In the genomic region with DNA sequence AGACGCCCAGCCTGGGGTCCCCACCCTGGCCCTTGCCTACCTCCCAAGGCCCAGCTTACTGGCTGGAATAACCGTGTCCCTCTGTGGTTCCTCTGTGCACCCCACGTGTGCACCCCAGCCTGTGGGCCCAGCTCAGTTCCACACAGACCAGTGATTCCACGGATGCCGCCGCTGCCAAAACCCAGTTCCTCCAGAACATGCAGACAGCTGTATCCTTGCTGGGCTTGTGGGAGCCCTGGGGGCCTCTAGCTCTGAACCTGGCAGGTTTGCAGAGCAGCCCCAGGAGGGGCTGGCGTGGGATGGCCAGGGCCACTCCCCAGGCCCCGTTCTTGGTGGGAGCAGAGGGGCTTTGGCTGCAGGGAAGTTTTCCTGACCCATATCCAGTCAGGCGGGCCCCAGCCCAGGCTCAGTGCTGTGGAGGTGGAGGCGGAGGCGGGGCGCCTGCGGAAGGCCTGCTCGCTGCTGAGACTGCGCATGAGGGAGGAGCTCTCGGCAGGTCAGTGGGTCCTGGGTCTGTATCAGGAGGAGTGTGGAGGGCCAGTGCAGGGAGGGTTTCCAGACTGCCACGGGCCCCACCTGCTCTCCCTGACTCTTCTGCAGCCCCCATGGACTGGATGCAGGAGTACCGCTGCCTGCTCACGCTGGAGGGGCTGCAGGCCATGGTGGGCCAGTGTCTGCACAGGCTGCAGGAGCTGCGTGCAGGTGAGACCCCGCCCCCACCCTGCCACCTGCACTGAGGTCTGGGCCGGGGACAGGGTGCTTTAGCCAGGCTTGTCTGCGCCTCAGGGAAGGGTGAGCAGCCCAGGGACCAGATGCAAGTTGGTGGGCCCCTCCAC, we compare ENCODE assay signal across 22 cellular contexts. TPM values are rescaled to one million over a fixed set of nuclear protein-coding genes. Genes with fewer than 3 reads are reported as not detected.
A peak's percentile ranks its signal among the peaks of the same experiment; 100 is the strongest.
DNase-seq lines count a peak whose midpoint lies in the region; ATAC-seq, FAIRE-seq and TF ChIP-seq lines count a peak whose summit lies in the region.
"Had no signal": no experiment of that assay in that cellular context is flagged by ENCODE, and none has a peak within 500 bp of the region (broad histone marks: within the 10 kb centered on the region; RNA-seq: fewer than 3 reads in every experiment).

No MANE protein-coding gene starts in this region.

- no peaks in the 10 kb centered on the region for H3K36me3 Mint-ChIP-seq in chondrocyte (ENCODE audit: low read depth)
- H3K36me3 Mint-ChIP-seq in neural crest cell (ENCODE audit: low read depth): peaks cover 3% of the 10 kb centered on the region

- H3K4me1 Mint-ChIP-seq in chondrocyte (ENCODE audit: low read depth) (peaks cover 14% of the 10 kb centered on the region), neural crest cell (peaks cover 12% of the 10 kb centered on the region)

- peak overlapping the region in 7 of 11 experiments; percentile 96 to 99 (median 98); a peak in 9 of 22 replicates for H3K4me2 ChIP-seq in BLaER1 treated with 17β-estradiol and CSF1 and Interleukin-3, amounts not matched to agents 10 nM and 100 nM
- H3K4me2 ChIP-seq in Karpas-422 (ENCODE audit: low read depth, low read length, poor library complexity, severe bottlenecking): no peak overlapping the region

- H3K79me2 ChIP-seq in Karpas-422 (ENCODE audit: low read length): peaks cover 13% of the 10 kb centered on the region

- no peaks in the 10 kb centered on the region for H3K9me3 Mint-ChIP-seq in chondrocyte (ENCODE audit: low read depth)
- H3K9me3 Mint-ChIP-seq in neural crest cell: no peaks in the 10 kb centered on the region
- H3K9me3 Mint-ChIP-seq: CD4-positive, alpha-beta T cell had no signal

- peaks cover 0 to 37% (median 16%) of the 10 kb centered on the region in 11 experiments; a peak in 17 of 22 replicates for H3K36me3 ChIP-seq in BLaER1 treated with 17β-estradiol and CSF1 and Interleukin-3, amounts not matched to agents 10 nM and 100 nM
- H3K36me3 ChIP-seq in NT2/D1 (ENCODE audit: insufficient read depth, insufficient read length, low read length): peaks cover 61% of the 10 kb centered on the region
- H3K36me3 ChIP-seq in Karpas-422 (ENCODE audit: insufficient read depth, low read length): no peaks in the 10 kb centered on the region

- DNase-seq in NT2/D1 (ENCODE audit: low read depth, low spot score): no peak
- peak; percentile 89 for DNase-seq in chondrocyte (ENCODE audit: low spot score)
- no peak for DNase-seq in neural crest cell (ENCODE audit: low read depth, low spot score)
- no peak for DNase-seq in GM12891 (ENCODE audit: insufficient read length, low spot score)
- DNase-seq in Karpas-422: no peak
- DNase-seq: CD4-positive, alpha-beta T cell; DMS53; MV-4-11; NCI-H1105; NCI-H146; NCI-H1930; NCI-H2107; NCI-H524; NCI-H774; RPMI8226; SHP77 treated with DMSO at 0.1 percent for 48 hours had no signal

- H3K9me3 ChIP-seq in BLaER1 treated with 17β-estradiol and CSF1 and Interleukin-3, amounts not matched to agents 10 nM and 100 nM (replicated peaks in 1 of 11): no peaks in the 10 kb centered on the region
- H3K9me3 ChIP-seq in NT2/D1 (ENCODE audit: insufficient read depth, low read length) (no peaks in the 10 kb centered on the region), Karpas-422 (ENCODE audit: low read length) (no peaks in the 10 kb centered on the region)

- no peak for FAIRE-seq in GM12891 (lab: Jason Lieb, UNC)
- FAIRE-seq: GM19239, H54 had no signal

- no peak overlapping the region for H3K27ac Mint-ChIP-seq in chondrocyte (ENCODE audit: unreplicated experiment)
- no peak overlapping the region for H3K27ac Mint-ChIP-seq in neural crest cell (ENCODE audit: unreplicated experiment)
- H3K27ac Mint-ChIP-seq: CD4-positive, alpha-beta T cell had no signal

- no peak overlapping the region for H3K27ac ChIP-seq in BLaER1 treated with 17β-estradiol and CSF1 and Interleukin-3, amounts not matched to agents 10 nM and 100 nM
- no peak overlapping the region for H3K27ac ChIP-seq in Karpas-422 (ENCODE audit: low read length)

- no peak for TF ChIP-seq CTCF in chondrocyte (IDR thresholded peaks at IDR 0.05)
- no peak for TF ChIP-seq CTCF in neural crest cell (conservative IDR thresholded peaks at IDR 0.05)

- peaks cover 0 to 81% (median 40%) of the 10 kb centered on the region in 11 experiments; a peak in 17 of 22 replicates for H4K20me1 ChIP-seq in BLaER1 treated with 17β-estradiol and CSF1 and Interleukin-3, amounts not matched to agents 10 nM and 100 nM
- 0 out of 2 replicates have a peak, but pooled peaks cover 9% of the 10 kb centered on the region for H4K20me1 ChIP-seq in Karpas-422 (ENCODE audit: insufficient read depth, low read depth, low read length)

- ATAC-seq in GM21786 (IDR thresholded peaks at IDR 0.05; ENCODE audit: unreplicated experiment): no peak

- no peaks in the 10 kb centered on the region for H3K9me2 ChIP-seq in Karpas-422 (replicated peaks; ENCODE audit: insufficient read depth, low read length)

- peak overlapping the region in 4 of 11 experiments; percentile 73 to 84 (median 80); a peak in 5 of 22 replicates for H3K9ac ChIP-seq in BLaER1 treated with 17β-estradiol and CSF1 and Interleukin-3, amounts not matched to agents 10 nM and 100 nM
- peak overlapping the region; percentile 89 for H3K9ac ChIP-seq in NT2/D1 (ENCODE audit: insufficient read length, low read depth)
- no peak overlapping the region for H3K9ac ChIP-seq in Karpas-422 (ENCODE audit: low read length)

- H2AFZ ChIP-seq in Karpas-422 (ENCODE audit: low read length): no peak overlapping the region

- TF ChIP-seq POLR2A in GM12891 (IDR thresholded peaks at IDR 0.05; ENCODE audit: low read depth, low read length): no peak

- H3K4me3 Mint-ChIP-seq in chondrocyte (ENCODE audit: unreplicated experiment) (no peak overlapping the region), neural crest cell (peak overlapping the region; percentile 44)
- H3K4me3 Mint-ChIP-seq: CD4-positive, alpha-beta T cell had no signal

- H3K27me3 Mint-ChIP-seq in chondrocyte (ENCODE audit: low read depth) (no peaks in the 10 kb centered on the region), neural crest cell (ENCODE audit: low read depth) (peaks cover 8% of the 10 kb centered on the region)

- peaks cover 38 to 81% (median 66%) of the 10 kb centered on the region in 10 experiments for H3K4me1 ChIP-seq in BLaER1 treated with 17β-estradiol and CSF1 and Interleukin-3, amounts not matched to agents 10 nM and 100 nM
- H3K4me1 ChIP-seq in NT2/D1 (ENCODE audit: insufficient read depth, insufficient read length) (peaks cover 39% of the 10 kb centered on the region), Karpas-422 (ENCODE audit: low read length) (peaks cover 39% of the 10 kb centered on the region)

- no peak overlapping the region for H3K4me3 ChIP-seq in BLaER1 treated with 17β-estradiol and CSF1 and Interleukin-3, amounts not matched to agents 10 nM and 100 nM
- H3K4me3 ChIP-seq in NT2/D1 (ENCODE audit: insufficient read length, low read depth) (no peak overlapping the region), Karpas-422 (ENCODE audit: low read length) (no peak overlapping the region)

- peaks cover 0 to 8% (median 0%) of the 10 kb centered on the region in 11 experiments; a peak in 7 of 22 replicates for H3K27me3 ChIP-seq in BLaER1 treated with 17β-estradiol and CSF1 and Interleukin-3, amounts not matched to agents 10 nM and 100 nM
- H3K27me3 ChIP-seq in NT2/D1 (ENCODE audit: insufficient read depth, insufficient read length) (no peaks in the 10 kb centered on the region), Karpas-422 (ENCODE audit: low read length) (no peaks in the 10 kb centered on the region)

TF ChIP-seq in GM12891, 5 proteins besides CTCF, POLR2A, EP300 and RAD21:
- TF ChIP-seq POU2F2 (IDR thresholded peaks at IDR 0.05; ENCODE audit: low read depth, low read length): no peak

RNA-seq across cellular contexts. Expression of a gene that starts 2.3 kb away (rescaled TPM):
- total RNA-seq in chondrocyte (3.9 to 6.5 TPM (median 5.5 TPM) in 3 replicates), neural crest cell (65.1 and 66.5 TPM in 2 replicates)
- 10.8 TPM for polyA plus RNA-seq in GM12891 (2012; ENCODE audit: low read depth, missing spikeins)
- total RNA-seq in Karpas-422 (2014; rRNA removed; shearing (Covaris generic); ENCODE audit: low replicate concordance): 6.4 and 27.7 TPM in 2 replicates

RNA-seq across cellular contexts. Expression of a gene that starts 8.8 kb away (rescaled TPM):
- total RNA-seq in chondrocyte (1.5 to 2.1 TPM (median 1.8 TPM) in 3 replicates), neural crest cell (4.8 and 5.1 TPM in 2 replicates)
- not detected for polyA plus RNA-seq in GM12891 (2012; ENCODE audit: low read depth, missing spikeins)
- 0.45 and 0.94 TPM in 2 replicates for total RNA-seq in Karpas-422 (2014; rRNA removed; shearing (Covaris generic); ENCODE audit: low replicate concordance)
- total RNA-seq: CD4-positive, alpha-beta T cell; MCF 10A; T-helper 1 cell treated with Interleukin-12 subunit alpha and Interleukin-12 subunit beta and Interleukin-4 antibody, amounts not matched to agents 30 ng/mL and 1 ng/mL, for 36 hours had no signal

RNA-seq across cellular contexts. Expression of a gene that starts 12.7 kb away (rescaled TPM):
- total RNA-seq in chondrocyte: 17.9 to 19.6 TPM (median 18.7 TPM) in 3 replicates
- 30.0 and 32.5 TPM in 2 replicates for total RNA-seq in neural crest cell
- polyA plus RNA-seq in GM12891 (2012; ENCODE audit: low read depth, missing spikeins): 1.1 TPM
- 15.8 and 20.5 TPM in 2 replicates for total RNA-seq in Karpas-422 (2014; rRNA removed; shearing (Covaris generic); ENCODE audit: low replicate concordance)

RNA-seq across cellular contexts. Expression of a gene that starts 33.0 kb away (rescaled TPM):
- total RNA-seq in chondrocyte (4.9 to 7.7 TPM (median 7.6 TPM) in 3 replicates), neural crest cell (66.1 and 67.5 TPM in 2 replicates)
- polyA plus RNA-seq in GM12891 (2012; ENCODE audit: low read depth, missing spikeins): 9.7 TPM
- 13.5 and 15.1 TPM in 2 replicates for total RNA-seq in Karpas-422 (2014; rRNA removed; shearing (Covaris generic); ENCODE audit: low replicate concordance)

RNA-seq across cellular contexts. Expression of a gene that starts 51.5 kb away (rescaled TPM):
- total RNA-seq in chondrocyte: 168 to 200 TPM (median 197 TPM) in 3 replicates
- 154 and 159 TPM in 2 replicates for total RNA-seq in neural crest cell
- polyA plus RNA-seq in GM12891 (2012; ENCODE audit: low read depth, missing spikeins): 103 TPM
- total RNA-seq in Karpas-422 (2014; rRNA removed; shearing (Covaris generic); ENCODE audit: low replicate concordance): 29.4 and 30.2 TPM in 2 replicates
